ENCODE assay signal across 23 cellular contexts in genomic region chr4:128787509-128788311, GRCh38. TPM values are rescaled to one million over a fixed set of nuclear protein-coding genes. Genes with fewer than 3 reads are reported as not detected.
DNase-seq lines count a peak whose midpoint lies in the region; ATAC-seq and TF ChIP-seq lines count a peak whose summit lies in the region.
"Had no signal": no experiment of that assay in that cellular context is flagged by ENCODE, and none has a peak within 500 bp of the region (broad histone marks: within the 10 kb centered on the region; RNA-seq: fewer than 3 reads in every experiment).

No MANE protein-coding gene starts in this region.

- no peak overlapping the region for H3K27ac Mint-ChIP-seq in effector memory CD8-positive, alpha-beta T cell
- H3K27ac Mint-ChIP-seq: activated CD4-positive, alpha-beta T cell treated with anti-CD3 and anti-CD28 coated beads, Interleukin-2, amount 10 ng/mL, durations not matched to agents 24 days and 14 days had no signal

- no peaks in the 10 kb centered on the region for H3K36me3 ChIP-seq in thyroid gland
- H3K36me3 ChIP-seq: esophagus squamous epithelium, heart left ventricle, spleen, suprapubic skin had no signal

- WGBS in thyroid gland, 2 donors = 57% methylated on average over 17 to 18 of the region's 18 CpGs

- H3K4me3 ChIP-seq in thyroid gland (replicated peaks in 1 of 3) = no peak overlapping the region
- H3K4me3 ChIP-seq: esophagus squamous epithelium, heart left ventricle, lung, spleen, suprapubic skin had no signal

- H3K4me1 Mint-ChIP-seq in effector memory CD8-positive, alpha-beta T cell (ENCODE audit: low read depth in 2 of 2) = no peaks in the 10 kb centered on the region
- H3K4me1 Mint-ChIP-seq: activated CD4-positive, alpha-beta T cell treated with anti-CD3 and anti-CD28 coated beads, Interleukin-2, amount 10 ng/mL, durations not matched to agents 24 days and 14 days; CD14-positive monocyte had no signal

- H3K9me3 Mint-ChIP-seq in effector memory CD8-positive, alpha-beta T cell = no peaks in the 10 kb centered on the region
- H3K9me3 Mint-ChIP-seq: activated CD4-positive, alpha-beta T cell treated with anti-CD3 and anti-CD28 coated beads, Interleukin-2, amount 10 ng/mL, durations not matched to agents 24 days and 14 days had no signal

- H3K27me3 ChIP-seq in thyroid gland = no peaks in the 10 kb centered on the region
- H3K27me3 ChIP-seq: esophagus squamous epithelium, heart left ventricle, spleen, suprapubic skin had no signal

- H3K4me3 Mint-ChIP-seq in effector memory CD8-positive, alpha-beta T cell = no peak overlapping the region
- H3K4me3 Mint-ChIP-seq: activated CD4-positive, alpha-beta T cell treated with anti-CD3 and anti-CD28 coated beads, Interleukin-2, amount 10 ng/mL, durations not matched to agents 24 days and 14 days; CD14-positive monocyte had no signal

- no peaks in the 10 kb centered on the region for H3K27me3 Mint-ChIP-seq in effector memory CD8-positive, alpha-beta T cell

- DNase-seq in NCI-H82 (lab: John Stamatoyannopoulos, UW) (peak; percentile 44), NCI-H82 treated with DMSO at 0.1 percent for 48 hours (lab: John Stamatoyannopoulos, UW; ENCODE audit: unreplicated experiment) (no peak), left kidney (ENCODE audit: low read depth, low spot score) (peak; percentile 89), thyroid gland (peak; percentile 30 to 54)
- no peak for DNase-seq in effector memory CD8-positive, alpha-beta T cell
- DNase-seq in activated CD4-positive, CD25-positive, alpha-beta regulatory T cell (lab: John Stamatoyannopoulos, UW) = no peak
- DNase-seq in stimulated activated CD4-positive, alpha-beta T cell treated with anti-CD3 and anti-CD28 coated beads, Interleukin-12 subunit alpha, Interleukin-12 subunit beta, amount 100 ng/mL, for 4 hours = no peak
- DNase-seq: activated CD4-positive, alpha-beta T cell treated with anti-CD3 and anti-CD28 coated beads, Interleukin-2, amount 10 ng/mL, durations not matched to agents 24 days and 14 days; activated naive CD4-positive, alpha-beta T cell; anterior cingulate cortex; effector CD4-positive, alpha-beta T cell; esophagus squamous epithelium; heart left ventricle; NCI-H187; NCI-H526; spleen; T1000 had no signal

- intact Hi-C loops in thyroid gland (cut with DNase I) = no loop called here

- H3K4me1 ChIP-seq in thyroid gland = peaks cover 4 to 12% of the 10 kb centered on the region in 2 donors
- H3K4me1 ChIP-seq: esophagus squamous epithelium, heart left ventricle, parathyroid adenoma, spleen, suprapubic skin had no signal

- H3K36me3 Mint-ChIP-seq in effector memory CD8-positive, alpha-beta T cell (ENCODE audit: insufficient read depth) = no peaks in the 10 kb centered on the region
- H3K36me3 Mint-ChIP-seq: CD14-positive monocyte had no signal

- ATAC-seq in SK-N-SH treated with all-trans-retinoic acid at 6 μM for 48 hours = peak; percentile 22; the same call in 1 of the 3 replicates
- ATAC-seq in effector memory CD8-positive, alpha-beta T cell (replicated peaks) = no peak
- ATAC-seq: heart left ventricle, Panc1 had no signal

- no peaks in the 10 kb centered on the region for H3K9me3 ChIP-seq in thyroid gland
- H3K9me3 ChIP-seq: esophagus squamous epithelium, spleen, suprapubic skin had no signal

- no peak overlapping the region for H3K27ac ChIP-seq in thyroid gland
- H3K27ac ChIP-seq: esophagus squamous epithelium, heart left ventricle, parathyroid adenoma, spleen, suprapubic skin had no signal

- TF ChIP-seq POLR2A in thyroid gland (IDR thresholded peaks at IDR 0.05) = no peak

- TF ChIP-seq CTCF in thyroid gland (IDR thresholded peaks at IDR 0.05) = no peak

TF ChIP-seq in SK-N-SH treated with all-trans-retinoic acid at 6 μM for 48 hours, 23 proteins besides CTCF, POLR2A, EP300 and RAD21:
- TF ChIP-seq ESRRG (CRISPR knock-in tag; IDR thresholded peaks at IDR 0.05) (no peak), ZNF70 (CRISPR knock-in tag; IDR thresholded peaks at IDR 0.05) (no peak), ISL1 (CRISPR knock-in tag; IDR thresholded peaks at IDR 0.05) (no peak), SNAI2 (CRISPR knock-in tag; IDR thresholded peaks at IDR 0.05) (no peak), RARB (CRISPR knock-in tag; IDR thresholded peaks at IDR 0.05) (no peak), ZNF565 (CRISPR knock-in tag; conservative IDR thresholded peaks at IDR 0.05; ENCODE audit: low read depth) (no peak), CSDC2 (CRISPR knock-in tag; IDR thresholded peaks at IDR 0.05) (no peak), OSR1 (CRISPR knock-in tag; IDR thresholded peaks at IDR 0.05) (no peak), PPARA (CRISPR knock-in tag; IDR thresholded peaks at IDR 0.05; ENCODE audit: borderline replicate concordance) (no peak), ZFP3 (CRISPR knock-in tag; IDR thresholded peaks at IDR 0.05) (no peak), POU6F1 (CRISPR knock-in tag; IDR thresholded peaks at IDR 0.05; ENCODE audit: borderline replicate concordance, low read depth) (no peak), GLIS3 (CRISPR knock-in tag; IDR thresholded peaks at IDR 0.05) (no peak), ZNF8 (CRISPR knock-in tag; IDR thresholded peaks at IDR 0.05) (no peak), ZC3H10 (CRISPR knock-in tag; IDR thresholded peaks at IDR 0.05) (no peak), CREB5 (CRISPR knock-in tag; IDR thresholded peaks at IDR 0.05; ENCODE audit: low read depth) (no peak), ZFP30 (CRISPR knock-in tag; IDR thresholded peaks at IDR 0.05) (no peak), TSHZ2 (CRISPR knock-in tag; IDR thresholded peaks at IDR 0.05) (no peak)

RNA-seq across cellular contexts. Expression of gene JADE1, which starts 21.8 kb away (rescaled TPM):
- total RNA-seq in thyroid gland = 100 to 1,000 TPM in 1 of 4 donors, 10 to 100 TPM in 3; 63.5 to 102 (median 74.4) TPM

Comparison
In these comparisons a context has a peak if more than half of its experiments do, and no peak if none do; other contexts are left out.
1. DNase-seq: peak in NCI-H82 (single experiment), left kidney (single experiment) and thyroid gland (2 of 2); none in NCI-H82 treated with DMSO at 0.1 percent for 48 hours (single experiment), effector memory CD8-positive, alpha-beta T cell (0 of 3), activated CD4-positive, CD25-positive, alpha-beta regulatory T cell (0 of 4) and stimulated activated CD4-positive, alpha-beta T cell treated with anti-CD3 and anti-CD28 coated beads, Interleukin-12 subunit alpha, Interleukin-12 subunit beta, amount 100 ng/mL, for 4 hours (single experiment).